Comparison of ENCODE assay signal across 1 cellular context in the genomic region with DNA sequence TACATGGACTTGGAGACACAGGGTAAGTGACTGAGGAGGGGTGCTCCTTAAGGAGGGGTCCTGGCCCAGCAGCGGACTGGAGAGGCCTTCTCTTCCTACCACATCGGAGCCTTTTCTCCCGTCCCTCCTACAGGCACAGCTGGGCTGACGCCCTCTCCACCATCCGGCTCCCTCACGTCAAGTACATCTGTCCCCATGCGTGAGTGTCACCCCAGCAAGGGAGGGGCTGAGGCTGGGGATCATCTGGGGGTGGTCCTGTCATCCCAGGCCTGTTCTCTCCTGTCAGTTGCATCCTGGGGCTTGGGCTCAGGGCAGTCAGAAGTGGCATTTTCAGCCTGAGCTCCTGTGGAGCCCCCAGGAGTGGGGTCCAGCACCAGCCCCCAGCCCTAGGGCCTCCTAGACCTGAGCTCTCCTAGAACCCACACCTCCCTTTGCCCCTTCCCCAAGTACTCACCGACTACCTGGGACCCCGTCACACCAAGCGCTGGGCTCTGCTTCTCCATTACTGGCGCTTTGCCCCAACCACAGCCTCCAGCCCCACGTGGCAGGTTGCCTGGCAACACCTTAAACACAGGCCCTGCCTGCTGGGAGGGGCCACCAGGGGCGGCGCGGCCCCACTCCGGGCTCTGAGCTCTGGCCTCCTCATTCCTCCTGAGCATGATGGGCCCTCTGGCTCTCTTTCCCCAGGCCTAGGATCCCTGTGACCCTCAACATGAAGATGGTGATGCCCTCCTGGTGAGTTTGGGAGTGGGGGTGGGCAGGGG.
TF ChIP-seq lines count a peak whose summit lies in the region.

No MANE protein-coding gene starts in this region.

TF ChIP-seq in K562, 482 proteins besides CTCF, POLR2A, EP300 and RAD21:
- peak; percentile 70 to 89; a peak in 3 of 4 replicates for TF ChIP-seq SIN3A (IDR thresholded peaks at IDR 0.05; ENCODE audit: borderline replicate concordance in 2 of 2, control insufficient read depth in 1 of 2, low read depth in 2 of 2, low read length in 2 of 2)
- peak; percentile 93 for TF ChIP-seq RFX1 (IDR thresholded peaks at IDR 0.05)
- TF ChIP-seq SUPT5H (IDR thresholded peaks at IDR 0.05) = peak; percentile 32
- TF ChIP-seq, protein P1, sequence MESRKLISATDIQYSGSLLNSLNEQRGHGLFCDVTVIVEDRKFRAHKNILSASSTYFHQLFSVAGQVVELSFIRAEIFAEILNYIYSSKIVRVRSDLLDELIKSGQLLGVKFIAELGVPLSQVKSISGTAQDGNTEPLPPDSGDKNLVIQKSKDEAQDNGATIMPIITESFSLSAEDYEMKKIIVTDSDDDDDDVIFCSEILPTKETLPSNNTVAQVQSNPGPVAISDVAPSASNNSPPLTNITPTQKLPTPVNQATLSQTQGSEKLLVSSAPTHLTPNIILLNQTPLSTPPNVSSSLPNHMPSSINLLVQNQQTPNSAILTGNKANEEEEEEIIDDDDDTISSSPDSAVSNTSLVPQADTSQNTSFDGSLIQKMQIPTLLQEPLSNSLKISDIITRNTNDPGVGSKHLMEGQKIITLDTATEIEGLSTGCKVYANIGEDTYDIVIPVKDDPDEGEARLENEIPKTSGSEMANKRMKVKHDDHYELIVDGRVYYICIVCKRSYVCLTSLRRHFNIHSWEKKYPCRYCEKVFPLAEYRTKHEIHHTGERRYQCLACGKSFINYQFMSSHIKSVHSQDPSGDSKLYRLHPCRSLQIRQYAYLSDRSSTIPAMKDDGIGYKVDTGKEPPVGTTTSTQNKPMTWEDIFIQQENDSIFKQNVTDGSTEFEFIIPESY (CRISPR knock-in tag; IDR thresholded peaks at IDR 0.05) = 0 out of 2 replicates have a peak, but pooled peaks have one; percentile 25
- TF ChIP-seq, protein P2, sequence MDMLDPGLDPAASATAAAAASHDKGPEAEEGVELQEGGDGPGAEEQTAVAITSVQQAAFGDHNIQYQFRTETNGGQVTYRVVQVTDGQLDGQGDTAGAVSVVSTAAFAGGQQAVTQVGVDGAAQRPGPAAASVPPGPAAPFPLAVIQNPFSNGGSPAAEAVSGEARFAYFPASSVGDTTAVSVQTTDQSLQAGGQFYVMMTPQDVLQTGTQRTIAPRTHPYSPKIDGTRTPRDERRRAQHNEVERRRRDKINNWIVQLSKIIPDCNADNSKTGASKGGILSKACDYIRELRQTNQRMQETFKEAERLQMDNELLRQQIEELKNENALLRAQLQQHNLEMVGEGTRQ (CRISPR knock-in tag; IDR thresholded peaks at IDR 0.05) = peak; percentile 70
- 0 out of 2 replicates have a peak, but pooled peaks have one; percentile 12 for TF ChIP-seq ZBTB7A (IDR thresholded peaks at IDR 0.05; ENCODE audit: borderline replicate concordance, control insufficient read depth, low read depth, low read length)
- TF ChIP-seq TCF7 (IDR thresholded peaks at IDR 0.05; ENCODE audit: borderline replicate concordance) = no peak
- peak; percentile 57; the same call in 1 of the 2 replicates for TF ChIP-seq ARID4B (CRISPR knock-in tag; IDR thresholded peaks at IDR 0.05)
- TF ChIP-seq KLF10 (CRISPR knock-in tag; IDR thresholded peaks at IDR 0.05) = no peak
- TF ChIP-seq POLR2G (IDR thresholded peaks at IDR 0.05; ENCODE audit: low read depth, low read length) = peak; percentile 74
- TF ChIP-seq SMARCE1 (IDR thresholded peaks at IDR 0.05) = no peak
- peak; percentile 26; the same call in 1 of the 2 replicates for TF ChIP-seq FOXJ3 (CRISPR knock-in tag; IDR thresholded peaks at IDR 0.05)
- TF ChIP-seq, protein P3, sequence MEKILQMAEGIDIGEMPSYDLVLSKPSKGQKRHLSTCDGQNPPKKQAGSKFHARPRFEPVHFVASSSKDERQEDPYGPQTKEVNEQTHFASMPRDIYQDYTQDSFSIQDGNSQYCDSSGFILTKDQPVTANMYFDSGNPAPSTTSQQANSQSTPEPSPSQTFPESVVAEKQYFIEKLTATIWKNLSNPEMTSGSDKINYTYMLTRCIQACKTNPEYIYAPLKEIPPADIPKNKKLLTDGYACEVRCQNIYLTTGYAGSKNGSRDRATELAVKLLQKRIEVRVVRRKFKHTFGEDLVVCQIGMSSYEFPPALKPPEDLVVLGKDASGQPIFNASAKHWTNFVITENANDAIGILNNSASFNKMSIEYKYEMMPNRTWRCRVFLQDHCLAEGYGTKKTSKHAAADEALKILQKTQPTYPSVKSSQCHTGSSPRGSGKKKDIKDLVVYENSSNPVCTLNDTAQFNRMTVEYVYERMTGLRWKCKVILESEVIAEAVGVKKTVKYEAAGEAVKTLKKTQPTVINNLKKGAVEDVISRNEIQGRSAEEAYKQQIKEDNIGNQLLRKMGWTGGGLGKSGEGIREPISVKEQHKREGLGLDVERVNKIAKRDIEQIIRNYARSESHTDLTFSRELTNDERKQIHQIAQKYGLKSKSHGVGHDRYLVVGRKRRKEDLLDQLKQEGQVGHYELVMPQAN (IDR thresholded peaks at IDR 0.05; ENCODE audit: borderline replicate concordance) = peak; percentile 57; the same call in 1 of the 2 replicates
- peak; percentile 41 for TF ChIP-seq NFIC (IDR thresholded peaks at IDR 0.05)
- TF ChIP-seq HDAC1 (IDR thresholded peaks at IDR 0.05) = peak in 1 of 2 experiments; percentile 58; a peak in 1 of 4 replicates
- TF ChIP-seq MITF (IDR thresholded peaks at IDR 0.05) = 0 out of 2 replicates have a peak, but pooled peaks have one; percentile 8
- TF ChIP-seq MNT (conservative IDR thresholded peaks at IDR 0.05) = peak; percentile 98
- peak; percentile 90 for TF ChIP-seq MXI1 (IDR thresholded peaks at IDR 0.05; ENCODE audit: low read depth, low read length)
- TF ChIP-seq KLF1 (tag; IDR thresholded peaks at IDR 0.05) = 0 out of 2 replicates have a peak, but pooled peaks have one; percentile 40
- peak; percentile 60; the same call in 1 of the 2 replicates for TF ChIP-seq MYC (IDR thresholded peaks at IDR 0.05; ENCODE audit: low read depth, low read length)
- no peak for TF ChIP-seq MYC (CRISPR knock-in tag; IDR thresholded peaks at IDR 0.05; ENCODE audit: borderline replicate concordance, low read depth)
- peak; percentile 87 for TF ChIP-seq FOXJ2 (tag; IDR thresholded peaks at IDR 0.05)
- TF ChIP-seq YY1 (IDR thresholded peaks at IDR 0.05; ENCODE audit: borderline replicate concordance in 1 of 3, control insufficient read depth in 1 of 3, extremely low read depth in 1 of 3, insufficient read depth in 3 of 3, insufficient read length in 1 of 3, insufficient replicate concordance in 2 of 3, low read depth in 1 of 3, low read length in 2 of 3) = peak in 1 of 3 experiments; percentile 36
- peak; percentile 38; the same call in 1 of the 2 replicates for TF ChIP-seq RAD51 (IDR thresholded peaks at IDR 0.05; ENCODE audit: borderline replicate concordance, low read depth)
- peak; percentile 92 for TF ChIP-seq USF1 (CRISPR knock-in tag; IDR thresholded peaks at IDR 0.05)
- peak; percentile 95 for TF ChIP-seq MAX (CRISPR knock-in tag; IDR thresholded peaks at IDR 0.05)
- TF ChIP-seq, protein P4, sequence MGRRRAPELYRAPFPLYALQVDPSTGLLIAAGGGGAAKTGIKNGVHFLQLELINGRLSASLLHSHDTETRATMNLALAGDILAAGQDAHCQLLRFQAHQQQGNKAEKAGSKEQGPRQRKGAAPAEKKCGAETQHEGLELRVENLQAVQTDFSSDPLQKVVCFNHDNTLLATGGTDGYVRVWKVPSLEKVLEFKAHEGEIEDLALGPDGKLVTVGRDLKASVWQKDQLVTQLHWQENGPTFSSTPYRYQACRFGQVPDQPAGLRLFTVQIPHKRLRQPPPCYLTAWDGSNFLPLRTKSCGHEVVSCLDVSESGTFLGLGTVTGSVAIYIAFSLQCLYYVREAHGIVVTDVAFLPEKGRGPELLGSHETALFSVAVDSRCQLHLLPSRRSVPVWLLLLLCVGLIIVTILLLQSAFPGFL (CRISPR knock-in tag; IDR thresholded peaks at IDR 0.05) = no peak
- peak; percentile 75 for TF ChIP-seq RBM22 (IDR thresholded peaks at IDR 0.05; ENCODE audit: low read depth, low read length, poor library complexity, severe bottlenecking)
- TF ChIP-seq SMAD2 (IDR thresholded peaks at IDR 0.05; ENCODE audit: low read depth, low read length) = no peak
- TF ChIP-seq PHF8 (IDR thresholded peaks at IDR 0.05; ENCODE audit: borderline replicate concordance, low read length) = no peak
- TF ChIP-seq, protein P5, sequence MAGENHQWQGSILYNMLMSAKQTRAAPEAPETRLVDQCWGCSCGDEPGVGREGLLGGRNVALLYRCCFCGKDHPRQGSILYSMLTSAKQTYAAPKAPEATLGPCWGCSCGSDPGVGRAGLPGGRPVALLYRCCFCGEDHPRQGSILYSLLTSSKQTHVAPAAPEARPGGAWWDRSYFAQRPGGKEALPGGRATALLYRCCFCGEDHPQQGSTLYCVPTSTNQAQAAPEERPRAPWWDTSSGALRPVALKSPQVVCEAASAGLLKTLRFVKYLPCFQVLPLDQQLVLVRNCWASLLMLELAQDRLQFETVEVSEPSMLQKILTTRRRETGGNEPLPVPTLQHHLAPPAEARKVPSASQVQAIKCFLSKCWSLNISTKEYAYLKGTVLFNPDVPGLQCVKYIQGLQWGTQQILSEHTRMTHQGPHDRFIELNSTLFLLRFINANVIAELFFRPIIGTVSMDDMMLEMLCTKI (IDR thresholded peaks at IDR 0.05; ENCODE audit: partially characterized antibody) = no peak
- TF ChIP-seq VEZF1 (CRISPR knock-in tag; IDR thresholded peaks at IDR 0.05) = peak; percentile 74
- TF ChIP-seq, protein P6, sequence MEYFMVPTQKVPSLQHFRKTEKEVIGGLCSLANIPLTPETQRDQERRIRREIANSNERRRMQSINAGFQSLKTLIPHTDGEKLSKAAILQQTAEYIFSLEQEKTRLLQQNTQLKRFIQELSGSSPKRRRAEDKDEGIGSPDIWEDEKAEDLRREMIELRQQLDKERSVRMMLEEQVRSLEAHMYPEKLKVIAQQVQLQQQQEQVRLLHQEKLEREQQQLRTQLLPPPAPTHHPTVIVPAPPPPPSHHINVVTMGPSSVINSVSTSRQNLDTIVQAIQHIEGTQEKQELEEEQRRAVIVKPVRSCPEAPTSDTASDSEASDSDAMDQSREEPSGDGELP (CRISPR knock-in tag; IDR thresholded peaks at IDR 0.05; ENCODE audit: borderline replicate concordance) = peak; percentile 62; the same call in 1 of the 2 replicates
